8 cellular contexts compared by ENCODE assay signal in genomic region chr1:18948913-18949688, GRCh38. TPM values are rescaled to one million over a fixed set of nuclear protein-coding genes. Genes with fewer than 3 reads are reported as not detected.
DNase-seq lines count a peak whose midpoint lies in the region; ATAC-seq and TF ChIP-seq lines count a peak whose summit lies in the region.

No MANE protein-coding gene starts in this region.

- CTCF ChIA-PET in PC-3 (lab: Charles Lee) = no interaction called here

- no peaks in the 10 kb centered on the region for H3K36me3 ChIP-seq in ACC112 (ENCODE audit: insufficient read depth, low read length)
- peaks cover 8% of the 10 kb centered on the region; the same call in 1 of the 2 replicates for H3K36me3 ChIP-seq in PC-3 (ENCODE audit: low read depth, low read length)
- no peaks in the 10 kb centered on the region for H3K36me3 ChIP-seq in ectodermal cell (ENCODE audit: control insufficient read depth, insufficient read depth, low read length)
- no peaks in the 10 kb centered on the region for H3K36me3 ChIP-seq in muscle layer of colon (ENCODE audit: insufficient read depth, low read length)

- H3K4me3 ChIP-seq in ACC112 (ENCODE audit: low read depth, low read length) = peak overlapping the region; percentile 69
- no peak overlapping the region for H3K4me3 ChIP-seq in PC-3 (ENCODE audit: low read length)
- no peak overlapping the region for H3K4me3 ChIP-seq in ectodermal cell (ENCODE audit: insufficient read depth, low read depth, low read length)
- peak overlapping the region in 1 of 2 donors; percentile 47 for H3K4me3 ChIP-seq in muscle layer of colon (ENCODE audit: low read depth in 1 of 2, low read length in 2 of 2)

- peaks cover 80% of the 10 kb centered on the region for H4K20me1 ChIP-seq in PC-3 (ENCODE audit: low read length)

- H3K27ac ChIP-seq in ACC112 (ENCODE audit: low read depth, low read length) (peak overlapping the region; percentile 73), PC-3 (ENCODE audit: low read length) (no peak overlapping the region), ectodermal cell (ENCODE audit: insufficient read depth, low read depth, low read length, poor library complexity, severe bottlenecking) (peak overlapping the region; percentile 68), muscle layer of colon (ENCODE audit: low read depth, low read length) (peak overlapping the region; percentile 91)

- H3K27me3 ChIP-seq in ACC112 (ENCODE audit: insufficient read depth, low read length) = no peaks in the 10 kb centered on the region
- no peaks in the 10 kb centered on the region for H3K27me3 ChIP-seq in PC-3 (ENCODE audit: low read length)
- H3K27me3 ChIP-seq in ectodermal cell (ENCODE audit: control insufficient read depth, insufficient read depth, low read length, poor library complexity, severe bottlenecking) = peaks cover 9% of the 10 kb centered on the region
- no peaks in the 10 kb centered on the region for H3K27me3 ChIP-seq in muscle layer of colon (ENCODE audit: control insufficient read depth in 1 of 2, insufficient read depth in 2 of 2, low read length in 2 of 2)

- H3K9ac ChIP-seq in PC-3 (ENCODE audit: low read length) (no peak overlapping the region), muscle layer of colon (ENCODE audit: low read length) (peak overlapping the region; percentile 35)

- ATAC-seq in PC-3 (peak; percentile 63), GM21786 (IDR thresholded peaks at IDR 0.05; ENCODE audit: unreplicated experiment) (no peak)

- no peak for DNase-seq in PC-3
- no peak for DNase-seq in iPS-NIHi7 (ENCODE audit: extremely low spot score)
- no peak for DNase-seq in RKO (ENCODE audit: low spot score)
- DNase-seq in NCI-H748 treated with DMSO at 0.1 percent for 48 hours (lab: John Stamatoyannopoulos, UW) = no peak

- H3K4me2 ChIP-seq in PC-3 (ENCODE audit: low read length) = 0 out of 2 replicates have a peak overlapping the region, but pooled peaks have one; percentile 8

- H3K4me1 ChIP-seq in ACC112 (ENCODE audit: control insufficient read depth, insufficient read depth, low read length, unreplicated experiment) (peaks cover 37% of the 10 kb centered on the region), PC-3 (ENCODE audit: insufficient read depth, low read length) (peaks cover 48% of the 10 kb centered on the region), ectodermal cell (ENCODE audit: control insufficient read depth, insufficient read depth, low read length) (peaks cover 50% of the 10 kb centered on the region), muscle layer of colon (ENCODE audit: insufficient read depth, low read length) (peaks cover 90% of the 10 kb centered on the region)

- no peak for TF ChIP-seq CTCF in PC-3 (conservative IDR thresholded peaks at IDR 0.05; ENCODE audit: low read depth, low read length)

- peaks cover 34% of the 10 kb centered on the region for H3K79me2 ChIP-seq in ACC112 (ENCODE audit: control insufficient read depth, insufficient read depth, low read length, unreplicated experiment)
- peaks cover 100% of the 10 kb centered on the region for H3K79me2 ChIP-seq in PC-3 (ENCODE audit: low read length)

- POLR2A ChIA-PET in PC-3 (lab: Charles Lee; ENCODE audit: unreplicated experiment) = no interaction called here

- H3K9me3 ChIP-seq in PC-3 (ENCODE audit: low read length) (no peaks in the 10 kb centered on the region), ectodermal cell (ENCODE audit: control insufficient read depth, low read length) (no peaks in the 10 kb centered on the region), muscle layer of colon (ENCODE audit: low read length) (no peaks in the 10 kb centered on the region)

- intact Hi-C loops in PC-3 (cut with micrococcal nuclease) = no loop called here

- H3K9me2 ChIP-seq in PC-3 (replicated peaks; ENCODE audit: low read length) = no peaks in the 10 kb centered on the region

- no peaks in the 10 kb centered on the region for H3F3A ChIP-seq in PC-3 (ENCODE audit: low read length, unreplicated experiment)

- peak overlapping the region; percentile 94 for H2AFZ ChIP-seq in ACC112 (ENCODE audit: low read length, unreplicated experiment)
- no peak overlapping the region for H2AFZ ChIP-seq in PC-3 (ENCODE audit: low read length)

- WGBS in ectodermal cell, 2 experiments = 68 to 69% methylated on average over 23 of the region's 23 CpGs

- no TSS peak for BruUV-seq in PC-3 (replicated peaks; lab: Mats Ljungman, UMichigan)

RNA-seq across cellular contexts. Expression of gene IFFO2, which starts 7.4 kb away (rescaled TPM):
- total RNA-seq in PC-3 (2014; rRNA removed) = 30.7 and 55.2 TPM in 2 replicates
- 4.9 TPM for polyA plus RNA-seq in ectodermal cell (2013, experiment 1 of 4)
- polyA plus RNA-seq in ectodermal cell (2013, experiment 2 of 4) = 3.3 TPM
- 3.2 TPM for polyA plus RNA-seq in ectodermal cell (2013, experiment 3 of 4)
- polyA plus RNA-seq in ectodermal cell (2013, experiment 4 of 4) = 3.5 TPM

RNA-seq across cellular contexts. Expression of gene ALDH4A1, which starts 46.7 kb away (rescaled TPM):
- total RNA-seq in PC-3 (2014; rRNA removed) = 18.1 and 24.9 TPM in 2 replicates
- 29.1 TPM for polyA plus RNA-seq in ectodermal cell (2013, experiment 1 of 4)
- polyA plus RNA-seq in ectodermal cell (2013, experiment 2 of 4) = 33.0 TPM
- 20.8 TPM for polyA plus RNA-seq in ectodermal cell (2013, experiment 3 of 4)
- polyA plus RNA-seq in ectodermal cell (2013, experiment 4 of 4) = 23.2 TPM
